ENCODE assay signal across 8 cellular contexts in genomic region chr3:196650740-196651311, GRCh38. TPM values are rescaled to one million over a fixed set of nuclear protein-coding genes. Genes with fewer than 3 reads are reported as not detected.
DNase-seq lines count a peak whose midpoint lies in the region; ATAC-seq and TF ChIP-seq lines count a peak whose summit lies in the region.

No MANE protein-coding gene starts in this region.

- H4K20me1 ChIP-seq in BLaER1 treated with 17β-estradiol and CSF1 and Interleukin-3, amounts not matched to agents 10 nM and 100 nM = peaks cover 80 to 100% (median 94%) of the 10 kb centered on the region in 11 experiments
- H4K20me1 ChIP-seq in IMR-90 (ENCODE audit: insufficient read depth, low read length) = peaks cover 3% of the 10 kb centered on the region; the same call in 1 of the 2 replicates

- H3K27me3 ChIP-seq in BLaER1 treated with 17β-estradiol and CSF1 and Interleukin-3, amounts not matched to agents 10 nM and 100 nM = no peaks in the 10 kb centered on the region
- peaks cover 4% of the 10 kb centered on the region; the same call in 1 of the 2 replicates for H3K27me3 ChIP-seq in IMR-90 (ENCODE audit: control insufficient read depth, insufficient read depth, low read length)
- peaks cover 0 to 6% (median 0%) of the 10 kb centered on the region in 7 donors for H3K27me3 ChIP-seq in heart right ventricle
- H3K27me3 ChIP-seq in subcutaneous abdominal adipose tissue (ENCODE audit: control insufficient read depth in 5 of 5, insufficient read depth in 4 of 5, low read length in 5 of 5) = peaks cover 0 to 3% (median 2%) of the 10 kb centered on the region in 5 donors

- no peak overlapping the region for H2BK20ac ChIP-seq in IMR-90 (ENCODE audit: low read depth, low read length)

- H3K4me2 ChIP-seq in BLaER1 treated with 17β-estradiol and CSF1 and Interleukin-3, amounts not matched to agents 10 nM and 100 nM = peak overlapping the region; percentile 57 to 100 (median 88)
- no peak overlapping the region for H3K4me2 ChIP-seq in IMR-90 (ENCODE audit: low read depth, low read length)

- ATAC-seq in IMR-90 (ENCODE audit: low read depth) = peak; percentile 99
- peak; percentile 75 to 96 (median 90) for ATAC-seq in heart right ventricle
- ATAC-seq in GM21529 (IDR thresholded peaks at IDR 0.05; ENCODE audit: unreplicated experiment) = no peak
- ATAC-seq in HG02610 (IDR thresholded peaks at IDR 0.05; ENCODE audit: unreplicated experiment) = no peak

- H3K14ac ChIP-seq in IMR-90 (replicated peaks; ENCODE audit: low read depth, low read length) = no peak overlapping the region

- peak overlapping the region; percentile 8 to 81 (median 69) for H3K27ac ChIP-seq in BLaER1 treated with 17β-estradiol and CSF1 and Interleukin-3, amounts not matched to agents 10 nM and 100 nM
- H3K27ac ChIP-seq in IMR-90 (ENCODE audit: insufficient read depth, low read length) (no peak overlapping the region), heart right ventricle (peak overlapping the region in 6 of 10 donors; percentile 34 to 82 (median 56)), subcutaneous abdominal adipose tissue (ENCODE audit: low read depth, low read length) (peak overlapping the region; percentile 11)

- CTCF ChIA-PET in IMR-90 (lab: Yijun Ruan, JAX) = interaction anchor here (1.7 kb wide), 1 partner anchor 41 kb away, joined by 4 read pairs; no protein-coding TSS in a partner anchor

- no peak overlapping the region for H2BK15ac ChIP-seq in IMR-90 (ENCODE audit: low read depth, low read length)

- H3K4me1 ChIP-seq in BLaER1 treated with 17β-estradiol and CSF1 and Interleukin-3, amounts not matched to agents 10 nM and 100 nM = peaks cover 95 to 100% (median 99%) of the 10 kb centered on the region in 10 experiments
- H3K4me1 ChIP-seq in IMR-90 (ENCODE audit: control insufficient read depth, insufficient read depth, low read length) (peaks cover 2% of the 10 kb centered on the region), heart right ventricle (peaks cover 2 to 64% (median 33%) of the 10 kb centered on the region in 9 donors), subcutaneous abdominal adipose tissue (ENCODE audit: control insufficient read depth in 5 of 5, insufficient read depth in 5 of 5, low read length in 5 of 5) (peaks cover 0 to 55% (median 29%) of the 10 kb centered on the region in 5 donors)

- no peaks in the 10 kb centered on the region for H3K79me1 ChIP-seq in IMR-90 (ENCODE audit: low read depth in 1 of 2, low read length in 2 of 2)

- no peak overlapping the region for H2BK120ac ChIP-seq in IMR-90 (ENCODE audit: low read depth, low read length)

- H2AK5ac ChIP-seq in IMR-90 (ENCODE audit: low read depth, low read length) = no peak overlapping the region

- H3K4me3 ChIP-seq in BLaER1 treated with 17β-estradiol and CSF1 and Interleukin-3, amounts not matched to agents 10 nM and 100 nM = 0 out of 20 replicates have a peak overlapping the region, but pooled peaks of 1 of the 10 experiments have one; percentile 40
- H3K4me3 ChIP-seq in IMR-90 (ENCODE audit: insufficient read depth, low read depth, low read length) (no peak overlapping the region), heart right ventricle (no peak overlapping the region), subcutaneous abdominal adipose tissue (ENCODE audit: low read depth in 1 of 5, low read length in 5 of 5) (no peak overlapping the region)

- no peak overlapping the region for H4K5ac ChIP-seq in IMR-90 (ENCODE audit: low read depth, low read length)

- POLR2A ChIA-PET in IMR-90 (lab: Charles Lee; ENCODE audit: unreplicated experiment) = no interaction called here

- dilution Hi-C loops in IMR-90 (cut with HindIII; ENCODE audit: low sequenced_read_pairs, unreplicated experiment) = no loop called here

- no peak overlapping the region for H2AK9ac ChIP-seq in IMR-90 (replicated peaks; ENCODE audit: low read depth, low read length, poor library complexity)

- TF ChIP-seq CTCF in IMR-90 (conservative IDR thresholded peaks at IDR 0.05; ENCODE audit: low read depth, low read length) (no peak), heart right ventricle (IDR thresholded peaks at IDR 0.05) (no peak)

- peaks cover 6% of the 10 kb centered on the region; the same call in 1 of the 2 replicates for H3K9me1 ChIP-seq in IMR-90 (ENCODE audit: insufficient read depth, low read length)

- no peak for TF ChIP-seq POLR2A in IMR-90 (IDR thresholded peaks at IDR 0.05; ENCODE audit: low read depth, low read length)

- H3K9me3 ChIP-seq in BLaER1 treated with 17β-estradiol and CSF1 and Interleukin-3, amounts not matched to agents 10 nM and 100 nM (replicated peaks in 1 of 11) = no peaks in the 10 kb centered on the region
- H3K9me3 ChIP-seq in IMR-90 (ENCODE audit: control insufficient read depth, insufficient read depth, low read length) (no peaks in the 10 kb centered on the region), heart right ventricle (no peaks in the 10 kb centered on the region), subcutaneous abdominal adipose tissue (ENCODE audit: control insufficient read depth in 5 of 5, low read length in 5 of 5) (no peaks in the 10 kb centered on the region)

- no peak overlapping the region for H4K8ac ChIP-seq in IMR-90 (ENCODE audit: low read depth in 2 of 2, low read length in 2 of 2)

- TF ChIP-seq RAD21 in IMR-90 (IDR thresholded peaks at IDR 0.05; ENCODE audit: low read length) = no peak

- intact Hi-C loops in IMR-90 (cut with micrococcal nuclease) (no loop called here), heart right ventricle (cut with DNase I) (loop anchor here in 1 of 10 donors (5.0 kb wide), 1 partner anchor 39 kb away; no protein-coding TSS in a partner anchor)

- H2AFZ ChIP-seq in IMR-90 (replicated peaks; ENCODE audit: low read length, poor library complexity) = no peak overlapping the region

- no peak overlapping the region for H3K23ac ChIP-seq in IMR-90 (ENCODE audit: low read depth, low read length)

- in situ Hi-C loops in IMR-90 (cut with MboI; ENCODE audit: low sequenced_read_pairs) = no loop called here

- no peak overlapping the region for H4K91ac ChIP-seq in IMR-90 (ENCODE audit: insufficient read depth, low read depth, low read length)

- no peak overlapping the region for H3K4ac ChIP-seq in IMR-90 (ENCODE audit: low read depth, low read length)

- peak overlapping the region in 9 of 11 experiments; percentile 2 to 69 (median 48); a peak in 13 of 22 replicates for H3K9ac ChIP-seq in BLaER1 treated with 17β-estradiol and CSF1 and Interleukin-3, amounts not matched to agents 10 nM and 100 nM
- H3K9ac ChIP-seq in IMR-90 (ENCODE audit: low read depth, low read length) = no peak overlapping the region
- no peak overlapping the region for H3K9ac ChIP-seq in subcutaneous abdominal adipose tissue (ENCODE audit: low read length in 5 of 5)

- BruUV-seq in IMR-90 (replicated peaks; lab: Mats Ljungman, UMichigan) = no TSS peak

- WGBS in IMR-90 (ENCODE audit: extremely low coverage in 2 of 2, insufficient read length in 1 of 2), 2 experiments = 38% methylated on average over 2 of the region's 6 CpGs; no CpG with 5 or more reads in 1 of the 2 experiments
- WGBS in heart right ventricle, 2 donors = 34 to 43% methylated on average over 6 of the region's 6 CpGs

- no peak overlapping the region for H3K56ac ChIP-seq in IMR-90 (ENCODE audit: extremely low read depth, insufficient read depth, low read length)

- H3K18ac ChIP-seq in IMR-90 (ENCODE audit: low read depth, low read length) = no peak overlapping the region

- peaks cover 66 to 97% (median 86%) of the 10 kb centered on the region in 11 experiments for H3K36me3 ChIP-seq in BLaER1 treated with 17β-estradiol and CSF1 and Interleukin-3, amounts not matched to agents 10 nM and 100 nM
- no peaks in the 10 kb centered on the region for H3K36me3 ChIP-seq in IMR-90 (ENCODE audit: control insufficient read depth, insufficient read depth, low read length)
- H3K36me3 ChIP-seq in heart right ventricle = peaks cover 0 to 40% (median 0%) of the 10 kb centered on the region in 9 donors
- H3K36me3 ChIP-seq in subcutaneous abdominal adipose tissue (ENCODE audit: control insufficient read depth in 5 of 5, insufficient read depth in 5 of 5, low read length in 5 of 5) = peaks cover 0 to 21% (median 13%) of the 10 kb centered on the region in 5 donors

- peak; percentile 98 for DNase-seq in IMR-90
- peak; percentile 48 for DNase-seq in UCSD-AML1 (lab: John Stamatoyannopoulos, UW; ENCODE audit: unreplicated experiment)
- peak; percentile 42 to 58 for DNase-seq in heart right ventricle
- DNase-seq in activated CD4-positive, alpha-beta T cell treated with anti-CD3 and anti-CD28 coated beads, Interleukin-2, amount 50 U/mL, for 1 hour = no peak

- no peak overlapping the region for H2BK5ac ChIP-seq in IMR-90 (ENCODE audit: low read depth, low read length, poor library complexity, severe bottlenecking)

TF ChIP-seq in IMR-90, 13 proteins besides CTCF, POLR2A, EP300 and RAD21:
- peak; percentile 90 for TF ChIP-seq FOS (IDR thresholded peaks at IDR 0.05; ENCODE audit: low read depth, low read length)
- no peak for TF ChIP-seq RFX5 (IDR thresholded peaks at IDR 0.05; ENCODE audit: low read depth, low read length)
- peak; percentile 21; the same call in 1 of the 2 replicates for TF ChIP-seq MXI1 (IDR thresholded peaks at IDR 0.05; ENCODE audit: borderline replicate concordance, low read depth, low read length)
- TF ChIP-seq NFE2L2 (IDR thresholded peaks at IDR 0.05; ENCODE audit: low read depth, low read length) = no peak
- peak; percentile 86 for TF ChIP-seq RCOR1 (IDR thresholded peaks at IDR 0.05; ENCODE audit: insufficient replicate concordance, low read length)
- peak; percentile 89 for TF ChIP-seq CEBPB (IDR thresholded peaks at IDR 0.05; ENCODE audit: low read depth, low read length)
- peak; percentile 88 for TF ChIP-seq BHLHE40 (IDR thresholded peaks at IDR 0.05; ENCODE audit: low read depth, low read length)
TF ChIP-seq in IMR-90: peak in this region for 5.

RNA-seq across cellular contexts. Expression of gene NRROS, which starts 11.3 kb away (rescaled TPM):
- total RNA-seq in IMR-90 (2012; rRNA removed) = under 0.01 TPM in 1 of 2 replicates, not detected in the other
- polyA plus RNA-seq in IMR-90 (2012; rRNA removed) = 0.10 and 0.16 TPM in 2 replicates
- polyA plus RNA-seq in IMR-90 (2012; cell fraction: cytosol; rRNA removed) = 0.04 and 0.15 TPM in 2 replicates
- 0.07 and 0.22 TPM in 2 replicates for polyA plus RNA-seq in IMR-90 (2012; cell fraction: nucleus; rRNA removed; ENCODE audit: low replicate concordance)
- total RNA-seq in heart right ventricle = 10 to 100 TPM in 1 of 10 donors, 1 to 10 TPM in 9; 1.1 to 11.7 (median 3.0) TPM
- polyA plus RNA-seq in heart right ventricle = 1 to 10 TPM; 2.5 to 2.7 TPM

Comparison
In these comparisons a context has a peak if more than half of its experiments do, and no peak if none do; other contexts are left out.
1. H3K9ac ChIP-seq: peak in BLaER1 treated with 17β-estradiol and CSF1 and Interleukin-3, amounts not matched to agents 10 nM and 100 nM (9 of 11); none in IMR-90 (single experiment) and subcutaneous abdominal adipose tissue (0 of 5).
2. ATAC-seq: peak in IMR-90 (single experiment) and heart right ventricle (8 of 8); none in GM21529 (single experiment) and HG02610 (single experiment).